Comparison of ENCODE assay signal across 1 cellular context in genomic region chr21:41559658-41560599, GRCh38.
TF ChIP-seq lines count a peak whose summit lies in the region.

No MANE protein-coding gene starts in this region.

TF ChIP-seq in GM12878, 131 proteins besides CTCF, POLR2A, EP300 and RAD21 (continued from another document):
- TF ChIP-seq REST (IDR thresholded peaks at IDR 0.05; ENCODE audit: low read depth, low read length) (no peak), E2F4 (IDR thresholded peaks at IDR 0.05; ENCODE audit: low read depth, low read length) (no peak), TARDBP (IDR thresholded peaks at IDR 0.05; ENCODE audit: borderline replicate concordance) (no peak), ETV6 (conservative IDR thresholded peaks at IDR 0.05 in 1 of 2, IDR thresholded peaks at IDR 0.05 in 1 of 2; ENCODE audit: borderline replicate concordance in 1 of 2, low read depth in 1 of 2) (no peak), KAT2A (conservative IDR thresholded peaks at IDR 0.05; ENCODE audit: control insufficient read depth, low read depth, low read length) (no peak), TCF7 (IDR thresholded peaks at IDR 0.05; ENCODE audit: borderline replicate concordance) (0 out of 2 replicates have a peak, but pooled peaks have one; percentile 17), DPF2 (IDR thresholded peaks at IDR 0.05) (peak; percentile 56), MEF2B (IDR thresholded peaks at IDR 0.05; ENCODE audit: partially characterized antibody, poor library complexity, severe bottlenecking) (peak; percentile 16), GATAD2B (conservative IDR thresholded peaks at IDR 0.05; ENCODE audit: low read depth) (no peak), BCL3 (IDR thresholded peaks at IDR 0.05; ENCODE audit: borderline replicate concordance, insufficient read depth, low read depth, low read length, poor library complexity, severe bottlenecking) (peak; percentile 32), ZBED1 (IDR thresholded peaks at IDR 0.05; ENCODE audit: borderline replicate concordance) (0 out of 2 replicates have a peak, but pooled peaks have one; percentile 48), EED (IDR thresholded peaks at IDR 0.05; ENCODE audit: low read depth) (peak; percentile 73; the same call in 1 of the 2 replicates), SMAD5 (IDR thresholded peaks at IDR 0.05; ENCODE audit: low read depth) (no peak), SRF (IDR thresholded peaks at IDR 0.05; ENCODE audit: low read depth in 2 of 2, low read length in 2 of 2) (peak in 1 of 2 experiments; percentile 51; a peak in 1 of 4 replicates), BCL11A (IDR thresholded peaks at IDR 0.05; ENCODE audit: low read depth, low read length) (peak; percentile 88), NFXL1 (IDR thresholded peaks at IDR 0.05; ENCODE audit: borderline replicate concordance) (no peak), FOXK2 (IDR thresholded peaks at IDR 0.05) (no peak), BCLAF1 (IDR thresholded peaks at IDR 0.05) (no peak), TBL1XR1 (IDR thresholded peaks at IDR 0.05; ENCODE audit: low read depth, low read length) (no peak), EZH2 (IDR thresholded peaks at IDR 0.05; ENCODE audit: borderline replicate concordance, control insufficient read depth, low read depth, low read length) (no peak), ASH2L (IDR thresholded peaks at IDR 0.05; ENCODE audit: borderline replicate concordance, low read depth) (no peak), RFX5 (IDR thresholded peaks at IDR 0.05; ENCODE audit: low read depth, low read length) (no peak), POLR2AphosphoS2 (IDR thresholded peaks at IDR 0.05; ENCODE audit: low read depth, low read length) (no peak), IKZF1 (conservative IDR thresholded peaks at IDR 0.05) (peak; percentile 54), YBX1 (IDR thresholded peaks at IDR 0.05) (no peak), POLR2AphosphoS5 (IDR thresholded peaks at IDR 0.05; ENCODE audit: low read length) (no peak), ELK1 (IDR thresholded peaks at IDR 0.05; ENCODE audit: low read depth, low read length) (no peak), IRF3 (IDR thresholded peaks at IDR 0.05) (no peak), RUNX3 (IDR thresholded peaks at IDR 0.05; ENCODE audit: low read length) (peak; percentile 94), NRF1 (conservative IDR thresholded peaks at IDR 0.05; ENCODE audit: low read depth, low read length) (no peak), ZNF217 (IDR thresholded peaks at IDR 0.05) (no peak), ATF7 (IDR thresholded peaks at IDR 0.05; ENCODE audit: low read depth) (no peak), BMI1 (IDR thresholded peaks at IDR 0.05; ENCODE audit: borderline replicate concordance) (0 out of 2 replicates have a peak, but pooled peaks have one; percentile 28), USF2 (IDR thresholded peaks at IDR 0.05; ENCODE audit: borderline replicate concordance, low read depth, low read length) (no peak)
